In the genomic region with DNA sequence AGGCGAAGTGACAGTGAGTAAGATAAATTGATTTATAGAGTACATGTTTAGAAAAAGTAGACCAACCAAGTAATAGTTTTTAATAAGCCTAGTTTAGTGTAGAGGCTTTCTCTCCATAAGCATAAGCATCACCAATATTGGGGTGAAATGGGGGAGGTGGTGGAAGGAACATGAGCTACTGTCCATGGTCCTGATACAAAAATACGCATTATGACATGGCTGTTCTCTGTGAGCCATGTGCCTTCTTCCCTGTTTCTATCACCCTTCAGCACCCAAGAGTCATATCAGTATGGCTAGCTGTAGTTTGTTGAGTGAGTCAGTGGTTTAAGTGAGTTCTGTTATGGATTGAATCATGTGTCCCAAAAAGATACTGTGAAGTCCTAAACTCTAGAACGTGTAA, we compare ENCODE assay signal across 18 cellular contexts.
DNase-seq lines count a peak whose midpoint lies in the region; ATAC-seq and TF ChIP-seq lines count a peak whose summit lies in the region.
"Had no signal": no experiment of that assay in that cellular context is flagged by ENCODE, and none has a peak within 500 bp of the region (broad histone marks: within the 10 kb centered on the region; RNA-seq: fewer than 3 reads in every experiment).

No MANE protein-coding gene starts in this region.

- H3K36me3 ChIP-seq in SK-N-SH (replicated peaks in 1 of 2; ENCODE audit: control insufficient read depth in 1 of 2, insufficient read depth in 2 of 2, low read length in 1 of 2): no peaks in the 10 kb centered on the region
- H3K36me3 ChIP-seq in osteoblast (ENCODE audit: insufficient read depth, low read length): no peaks in the 10 kb centered on the region
- no peaks in the 10 kb centered on the region for H3K36me3 ChIP-seq in upper lobe of right lung
- H3K36me3 ChIP-seq: adrenal gland, left ventricle myocardium inferior had no signal

- H3K9ac ChIP-seq in SK-N-SH: no peak overlapping the region

- H3K79me2 ChIP-seq in SK-N-SH (ENCODE audit: insufficient read depth) (no peaks in the 10 kb centered on the region), osteoblast (ENCODE audit: insufficient read depth, low read length) (no peaks in the 10 kb centered on the region)

- no peaks in the 10 kb centered on the region for H3K9me2 ChIP-seq in SK-N-SH

- CTCF ChIA-PET in SK-N-SH (lab: Yijun Ruan, JAX): interaction anchor here (0.9 kb wide), 1 partner anchor 20 kb away, joined by 3 read pairs; no protein-coding TSS in a partner anchor

- H4K20me1 ChIP-seq in SK-N-SH (ENCODE audit: insufficient read depth): no peaks in the 10 kb centered on the region
- no peaks in the 10 kb centered on the region for H4K20me1 ChIP-seq in osteoblast (ENCODE audit: insufficient read depth, low read length)

- POLR2A ChIA-PET in SK-N-SH (lab: Yijun Ruan, JAX): no interaction called here

- DNase-seq in SK-N-SH: no peak
- peak; percentile 1 to 3 for DNase-seq in erythroblast (lab: John Stamatoyannopoulos, UW)
- peak; percentile 23 for DNase-seq in osteoblast (ENCODE audit: insufficient read length, low spot score, missing footprints)
- no peak for DNase-seq in NCI-H1930 (lab: John Stamatoyannopoulos, UW)
- DNase-seq in medulla oblongata (ENCODE audit: extremely low spot score): no peak
- no peak for DNase-seq in upper lobe of right lung
- DNase-seq: activated CD8-positive, alpha-beta T cell treated with anti-CD3 and anti-CD28 coated beads for 36 hours; adrenal gland; CD8-positive, alpha-beta memory T cell; left ventricle myocardium inferior; naive thymus-derived CD8-positive, alpha-beta T cell; NCI-H1105 treated with DMSO at 0.1 percent for 48 hours; NCI-H2227 treated with DMSO at 0.1 percent for 48 hours had no signal

- WGBS in SK-N-SH (ENCODE audit: low lambda C conversion rate): 79% methylated on average over 3 of the region's 3 CpGs

- no peak for TF ChIP-seq RAD21 in SK-N-SH (IDR thresholded peaks at IDR 0.05; ENCODE audit: low read length)

- no peak overlapping the region for H2AFZ ChIP-seq in SK-N-SH (ENCODE audit: low read depth)
- no peak overlapping the region for H2AFZ ChIP-seq in osteoblast (ENCODE audit: low read length)

- intact Hi-C loops in upper lobe of right lung (cut with DNase I): no loop called here

- TF ChIP-seq CTCF in SK-N-SH (IDR thresholded peaks at IDR 0.05) (no peak), osteoblast (IDR thresholded peaks at IDR 0.05; ENCODE audit: extremely low read depth, low read depth, low read length) (no peak), upper lobe of right lung (IDR thresholded peaks at IDR 0.05) (no peak)

- H3K4me3 ChIP-seq in SK-N-SH (ENCODE audit: low read depth in 2 of 2, low read length in 1 of 2) (no peak overlapping the region), osteoblast (ENCODE audit: insufficient read depth, low read length) (no peak overlapping the region), upper lobe of right lung (no peak overlapping the region)
- H3K4me3 ChIP-seq: adrenal gland, left ventricle myocardium inferior, SK-N-MC had no signal

- H3K27me3 ChIP-seq in SK-N-SH (ENCODE audit: insufficient read depth) (no peaks in the 10 kb centered on the region), osteoblast (ENCODE audit: insufficient read depth, low read length) (peaks cover 2% of the 10 kb centered on the region), upper lobe of right lung (no peaks in the 10 kb centered on the region)
- H3K27me3 ChIP-seq: adrenal gland had no signal

- H3F3A ChIP-seq in SK-N-SH (replicated peaks; ENCODE audit: insufficient read depth): no peaks in the 10 kb centered on the region

- no peak overlapping the region for H3K4me2 ChIP-seq in SK-N-SH
- H3K4me2 ChIP-seq in osteoblast (ENCODE audit: insufficient read depth, low read length): no peak overlapping the region

- no peak for TF ChIP-seq POLR2A in erythroblast (IDR thresholded peaks at IDR 0.05; ENCODE audit: low read length)

- H3K4me1 ChIP-seq in SK-N-SH (ENCODE audit: control insufficient read depth in 1 of 2, insufficient read depth in 2 of 2, low read depth in 1 of 2, low read length in 1 of 2) (no peaks in the 10 kb centered on the region), osteoblast (ENCODE audit: insufficient read depth, low read length) (no peaks in the 10 kb centered on the region), upper lobe of right lung (no peaks in the 10 kb centered on the region)
- H3K4me1 ChIP-seq: adrenal gland had no signal

- H3K27ac ChIP-seq in SK-N-SH (ENCODE audit: low read depth in 2 of 2, low read length in 1 of 2) (no peak overlapping the region), osteoblast (ENCODE audit: low read depth, low read length) (no peak overlapping the region), upper lobe of right lung (no peak overlapping the region)
- H3K27ac ChIP-seq: 22Rv1, adrenal gland, left ventricle myocardium inferior, SK-N-MC had no signal

- no peak for TF ChIP-seq EP300 in SK-N-SH (IDR thresholded peaks at IDR 0.05; ENCODE audit: borderline replicate concordance in 1 of 2, low read depth in 1 of 2, low read length in 1 of 2)

- ATAC-seq in SK-N-SH treated with all-trans-retinoic acid at 6 μM for 48 hours: no peak
- no peak for ATAC-seq in upper lobe of right lung
- ATAC-seq: activated CD8-positive, alpha-beta T cell treated with anti-CD3 and anti-CD28 coated beads for 36 hours; esophagus mucosa; naive thymus-derived CD8-positive, alpha-beta T cell had no signal

- H3K9me3 ChIP-seq in SK-N-SH: no peaks in the 10 kb centered on the region
- no peaks in the 10 kb centered on the region for H3K9me3 ChIP-seq in osteoblast (ENCODE audit: low read depth, low read length)
- H3K9me3 ChIP-seq in upper lobe of right lung: no peaks in the 10 kb centered on the region
- H3K9me3 ChIP-seq: adrenal gland had no signal

TF ChIP-seq in SK-N-SH treated with all-trans-retinoic acid at 6 μM for 48 hours, 23 proteins besides CTCF, POLR2A, EP300 and RAD21 (continues in another document):
- no peak for TF ChIP-seq ZFP30 (CRISPR knock-in tag; IDR thresholded peaks at IDR 0.05)
- TF ChIP-seq ZNF8 (CRISPR knock-in tag; IDR thresholded peaks at IDR 0.05): no peak
- no peak for TF ChIP-seq ISL1 (CRISPR knock-in tag; IDR thresholded peaks at IDR 0.05)
- no peak for TF ChIP-seq RARB (CRISPR knock-in tag; IDR thresholded peaks at IDR 0.05)
- TF ChIP-seq ZC3H10 (CRISPR knock-in tag; IDR thresholded peaks at IDR 0.05): no peak
- no peak for TF ChIP-seq PPARA (CRISPR knock-in tag; IDR thresholded peaks at IDR 0.05; ENCODE audit: borderline replicate concordance)
- TF ChIP-seq, protein P1, sequence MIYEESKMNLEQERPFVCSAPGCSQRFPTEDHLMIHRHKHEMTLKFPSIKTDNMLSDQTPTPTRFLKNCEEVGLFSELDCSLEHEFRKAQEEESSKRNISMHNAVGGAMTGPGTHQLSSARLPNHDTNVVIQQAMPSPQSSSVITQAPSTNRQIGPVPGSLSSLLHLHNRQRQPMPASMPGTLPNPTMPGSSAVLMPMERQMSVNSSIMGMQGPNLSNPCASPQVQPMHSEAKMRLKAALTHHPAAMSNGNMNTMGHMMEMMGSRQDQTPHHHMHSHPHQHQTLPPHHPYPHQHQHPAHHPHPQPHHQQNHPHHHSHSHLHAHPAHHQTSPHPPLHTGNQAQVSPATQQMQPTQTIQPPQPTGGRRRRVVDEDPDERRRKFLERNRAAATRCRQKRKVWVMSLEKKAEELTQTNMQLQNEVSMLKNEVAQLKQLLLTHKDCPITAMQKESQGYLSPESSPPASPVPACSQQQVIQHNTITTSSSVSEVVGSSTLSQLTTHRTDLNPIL (CRISPR knock-in tag; IDR thresholded peaks at IDR 0.05; ENCODE audit: low read depth): no peak

TF ChIP-seq in PFSK-1, 5 proteins besides CTCF, POLR2A, EP300 and RAD21:
- TF ChIP-seq SIN3A (IDR thresholded peaks at IDR 0.05; ENCODE audit: borderline replicate concordance, insufficient read depth, low read length) (no peak), TAF1 (IDR thresholded peaks at IDR 0.05; ENCODE audit: borderline replicate concordance, insufficient read depth, low read length) (no peak), FOXP2 (optimal IDR thresholded peaks at IDR 0.05; ENCODE audit: borderline replicate concordance, extremely low read depth, extremely low read length, insufficient read depth) (no peak), POLR2AphosphoS5 (IDR thresholded peaks at IDR 0.05; ENCODE audit: low read depth, low read length) (no peak)
- TF ChIP-seq, protein P2, sequence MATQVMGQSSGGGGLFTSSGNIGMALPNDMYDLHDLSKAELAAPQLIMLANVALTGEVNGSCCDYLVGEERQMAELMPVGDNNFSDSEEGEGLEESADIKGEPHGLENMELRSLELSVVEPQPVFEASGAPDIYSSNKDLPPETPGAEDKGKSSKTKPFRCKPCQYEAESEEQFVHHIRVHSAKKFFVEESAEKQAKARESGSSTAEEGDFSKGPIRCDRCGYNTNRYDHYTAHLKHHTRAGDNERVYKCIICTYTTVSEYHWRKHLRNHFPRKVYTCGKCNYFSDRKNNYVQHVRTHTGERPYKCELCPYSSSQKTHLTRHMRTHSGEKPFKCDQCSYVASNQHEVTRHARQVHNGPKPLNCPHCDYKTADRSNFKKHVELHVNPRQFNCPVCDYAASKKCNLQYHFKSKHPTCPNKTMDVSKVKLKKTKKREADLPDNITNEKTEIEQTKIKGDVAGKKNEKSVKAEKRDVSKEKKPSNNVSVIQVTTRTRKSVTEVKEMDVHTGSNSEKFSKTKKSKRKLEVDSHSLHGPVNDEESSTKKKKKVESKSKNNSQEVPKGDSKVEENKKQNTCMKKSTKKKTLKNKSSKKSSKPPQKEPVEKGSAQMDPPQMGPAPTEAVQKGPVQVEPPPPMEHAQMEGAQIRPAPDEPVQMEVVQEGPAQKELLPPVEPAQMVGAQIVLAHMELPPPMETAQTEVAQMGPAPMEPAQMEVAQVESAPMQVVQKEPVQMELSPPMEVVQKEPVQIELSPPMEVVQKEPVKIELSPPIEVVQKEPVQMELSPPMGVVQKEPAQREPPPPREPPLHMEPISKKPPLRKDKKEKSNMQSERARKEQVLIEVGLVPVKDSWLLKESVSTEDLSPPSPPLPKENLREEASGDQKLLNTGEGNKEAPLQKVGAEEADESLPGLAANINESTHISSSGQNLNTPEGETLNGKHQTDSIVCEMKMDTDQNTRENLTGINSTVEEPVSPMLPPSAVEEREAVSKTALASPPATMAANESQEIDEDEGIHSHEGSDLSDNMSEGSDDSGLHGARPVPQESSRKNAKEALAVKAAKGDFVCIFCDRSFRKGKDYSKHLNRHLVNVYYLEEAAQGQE (IDR thresholded peaks at IDR 0.05; ENCODE audit: insufficient read depth in 1 of 2, low read depth in 2 of 2, low read length in 2 of 2): peak; percentile 77 to 94

Comparison
In these comparisons a context has a peak if more than half of its experiments do, and no peak if none do; other contexts are left out.
1. DNase-seq: peak in erythroblast (2 of 2) and osteoblast (single experiment); none in SK-N-SH (single experiment), NCI-H1930 (0 of 2), medulla oblongata (single experiment) and upper lobe of right lung (single experiment).